In the genomic region with DNA sequence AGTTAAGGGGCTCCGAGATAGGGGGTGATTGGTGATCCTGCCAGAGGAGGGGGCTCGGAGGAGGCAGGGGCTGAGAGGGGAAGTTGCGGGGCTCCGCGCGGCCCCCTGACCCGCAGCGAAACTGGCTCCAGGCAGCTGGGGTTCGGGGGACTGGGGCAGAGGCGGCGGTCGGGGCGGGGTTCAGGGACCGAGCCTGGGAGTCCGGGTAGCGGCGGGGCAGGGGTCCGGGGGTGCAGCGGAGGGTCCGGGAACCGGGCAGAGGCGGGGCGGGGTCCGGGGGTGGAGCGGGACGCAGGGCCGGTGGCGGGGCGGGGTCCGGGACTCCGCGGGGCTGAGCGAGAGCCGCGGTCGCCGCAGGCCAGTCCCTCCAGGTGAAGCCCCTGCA, we compare ENCODE assay signal across 18 cellular contexts. TPM values are rescaled to one million over a fixed set of nuclear protein-coding genes. Genes with fewer than 3 reads are reported as not detected.
A peak's percentile ranks its signal among the peaks of the same experiment; 100 is the strongest.
DNase-seq lines count a peak whose midpoint lies in the region; ATAC-seq and TF ChIP-seq lines count a peak whose summit lies in the region.
"Had no signal": no experiment of that assay in that cellular context is flagged by ENCODE, and none has a peak within 500 bp of the region (broad histone marks: within the 10 kb centered on the region; RNA-seq: fewer than 3 reads in every experiment).

No MANE protein-coding gene starts in this region.

- no peak for DNase-seq in hepatocyte (ENCODE audit: low spot score)
- no peak for DNase-seq in NCI-H510A treated with DMSO at 0.1 percent for 48 hours (lab: John Stamatoyannopoulos, UW)
- DNase-seq in DMS53 (lab: John Stamatoyannopoulos, UW) = no peak
- DNase-seq: activated CD4-positive, alpha-beta T cell treated with anti-CD3 and anti-CD28 coated beads for 48 hours; activated naive CD4-positive, alpha-beta T cell treated with anti-CD3 and anti-CD28 coated beads, Interleukin-2, amount 10 ng/mL, durations not matched to agents 7 days and 5 days; NCI-H1048; NCI-H2107; PC-9; stimulated activated CD4-positive, alpha-beta T cell treated with anti-CD3 and anti-CD28 coated beads, Interleukin-1b, Interleukin-23, amount 100 ng/mL, for 48 hours; T1000 had no signal

- ATAC-seq in GM19455 (IDR thresholded peaks at IDR 0.05; ENCODE audit: unreplicated experiment) = no peak

- H3K9me3 ChIP-seq in BLaER1 = 0 out of 2 replicates have a peak, but pooled peaks cover 5% of the 10 kb centered on the region
- no peaks in the 10 kb centered on the region for H3K9me3 ChIP-seq in HUES64 (ENCODE audit: insufficient read depth, low read depth, low read length)
- no peaks in the 10 kb centered on the region for H3K9me3 ChIP-seq in hepatocyte (ENCODE audit: low read depth)
- H3K9me3 ChIP-seq in parathyroid adenoma (ENCODE audit: control insufficient read depth, low read length) = no peaks in the 10 kb centered on the region

- H3K79me2 ChIP-seq in hepatocyte (no peaks in the 10 kb centered on the region), parathyroid adenoma (no peaks in the 10 kb centered on the region)

- H3K9me2 ChIP-seq in hepatocyte (replicated peaks; ENCODE audit: insufficient read depth) = no peaks in the 10 kb centered on the region

- TF ChIP-seq CTCF in hepatocyte (IDR thresholded peaks at IDR 0.05; ENCODE audit: poor library complexity) (no peak), parathyroid adenoma (IDR thresholded peaks at IDR 0.05) (no peak)

- no peak overlapping the region for H3K27ac ChIP-seq in BLaER1
- H3K27ac ChIP-seq in HUES64 (ENCODE audit: low read depth, low read length) = no peak overlapping the region
- no peak overlapping the region for H3K27ac ChIP-seq in hepatocyte
- no peak overlapping the region for H3K27ac ChIP-seq in parathyroid adenoma
- H3K27ac ChIP-seq: PC-9 had no signal

- 4% methylated on average over 37 of the region's 37 CpGs for WGBS in HUES64
- WGBS in hepatocyte (ENCODE audit: low lambda C conversion rate, missing lambda C conversion rate) = no CpG with 5 or more reads among the region's 37 CpGs

- H2AFZ ChIP-seq in hepatocyte (no peak overlapping the region), parathyroid adenoma (peak overlapping the region; percentile 81)
- H2AFZ ChIP-seq: PC-9 had no signal

- H3K4me2 ChIP-seq in BLaER1 (peak overlapping the region; percentile 84; the same call in 1 of the 2 replicates), hepatocyte (peak overlapping the region; percentile 81), parathyroid adenoma (ENCODE audit: low read length) (peak overlapping the region; percentile 70)
- H3K4me2 ChIP-seq: PC-9 had no signal

- H3K36me3 ChIP-seq in BLaER1 (no peaks in the 10 kb centered on the region), HUES64 (ENCODE audit: insufficient read depth, low read length) (no peaks in the 10 kb centered on the region), hepatocyte (replicated peaks; ENCODE audit: insufficient read depth, low read depth) (no peaks in the 10 kb centered on the region), parathyroid adenoma (ENCODE audit: control insufficient read depth, insufficient read depth, low read length) (no peaks in the 10 kb centered on the region)

- H3K9ac ChIP-seq in BLaER1 = no peak overlapping the region
- no peak overlapping the region for H3K9ac ChIP-seq in HUES64 (ENCODE audit: low read depth, low read length)
- no peak overlapping the region for H3K9ac ChIP-seq in parathyroid adenoma

- H3K4me3 ChIP-seq in BLaER1 (peak overlapping the region; percentile 57; the same call in 1 of the 2 replicates), HUES64 (ENCODE audit: low read length) (peak overlapping the region; percentile 54), hepatocyte (no peak overlapping the region), parathyroid adenoma (ENCODE audit: low read depth, low read length) (peak overlapping the region; percentile 39)
- H3K4me3 ChIP-seq: PC-9 had no signal

- H3K4me1 ChIP-seq in BLaER1 = peaks cover 19% of the 10 kb centered on the region
- no peaks in the 10 kb centered on the region for H3K4me1 ChIP-seq in HUES64 (ENCODE audit: insufficient read depth, low read length)
- no peaks in the 10 kb centered on the region for H3K4me1 ChIP-seq in hepatocyte (ENCODE audit: insufficient read depth)
- H3K4me1 ChIP-seq in parathyroid adenoma = peaks cover 2% of the 10 kb centered on the region

- no peaks in the 10 kb centered on the region for H4K20me1 ChIP-seq in BLaER1
- no peaks in the 10 kb centered on the region for H4K20me1 ChIP-seq in hepatocyte (ENCODE audit: insufficient read depth, poor library complexity, severe bottlenecking)

- peaks cover 40% of the 10 kb centered on the region for H3K27me3 ChIP-seq in BLaER1
- peaks cover 32% of the 10 kb centered on the region for H3K27me3 ChIP-seq in HUES64 (ENCODE audit: insufficient read depth, low read length)
- peaks cover 22% of the 10 kb centered on the region for H3K27me3 ChIP-seq in hepatocyte
- H3K27me3 ChIP-seq in parathyroid adenoma (ENCODE audit: control insufficient read depth, insufficient read depth, low read length) = no peaks in the 10 kb centered on the region

RNA-seq across cellular contexts. Expression of a gene that starts 1.2 kb away (rescaled TPM):
- polyA plus RNA-seq in HUES64 (2013, experiment 1 of 2) = 0.45 TPM
- polyA plus RNA-seq in HUES64 (2013, experiment 2 of 2) = 0.57 TPM
- 1.2 and 4.0 TPM in 2 replicates for total RNA-seq in hepatocyte
- 1.8 and 2.9 TPM in 2 replicates for polyA plus RNA-seq in hepatocyte
- total RNA-seq: SK-MEL-5 had no signal

RNA-seq across cellular contexts. Expression of a gene that starts 9.8 kb away (rescaled TPM):
- polyA plus RNA-seq in HUES64 (2013, experiment 1 of 2) = 10.0 TPM
- 10.3 TPM for polyA plus RNA-seq in HUES64 (2013, experiment 2 of 2)
- 35.8 and 44.9 TPM in 2 replicates for total RNA-seq in hepatocyte
- polyA plus RNA-seq in hepatocyte = 61.0 and 69.0 TPM in 2 replicates

RNA-seq across cellular contexts. Expression of a gene that starts 34.1 kb away (rescaled TPM):
- 94.3 TPM for polyA plus RNA-seq in HUES64 (2013, experiment 1 of 2)
- 90.8 TPM for polyA plus RNA-seq in HUES64 (2013, experiment 2 of 2)
- total RNA-seq in hepatocyte = 89.9 and 105 TPM in 2 replicates
- polyA plus RNA-seq in hepatocyte = 196 and 197 TPM in 2 replicates

RNA-seq across cellular contexts. Expression of a gene that starts 36.6 kb away (rescaled TPM):
- polyA plus RNA-seq in HUES64 (2013, experiment 1 of 2) = 5.3 TPM
- 6.6 TPM for polyA plus RNA-seq in HUES64 (2013, experiment 2 of 2)
- total RNA-seq in hepatocyte = 50.3 and 50.8 TPM in 2 replicates
- 111 and 127 TPM in 2 replicates for polyA plus RNA-seq in hepatocyte

RNA-seq across cellular contexts. Expression of a gene that starts 46.4 kb away (rescaled TPM):
- not detected for polyA plus RNA-seq in HUES64 (2013, experiment 1 of 2)
- 0.32 TPM for polyA plus RNA-seq in HUES64 (2013, experiment 2 of 2)
- not detected in 2 replicates for total RNA-seq in hepatocyte
- not detected in 2 replicates for polyA plus RNA-seq in hepatocyte
- total RNA-seq: epithelial cell of proximal tubule, neural crest cell had no signal
- polyA plus RNA-seq: keratinocyte had no signal
